In genomic region chr1:32886828-32887414, GRCh38 we compare ENCODE assay signal across 2 cellular contexts.
TF ChIP-seq lines count a peak whose summit lies in the region.

No MANE protein-coding gene starts in this region.

TF ChIP-seq in GM12891, 5 proteins besides CTCF, POLR2A, EP300 and RAD21:
- no peak for TF ChIP-seq POLR2AphosphoS5 (IDR thresholded peaks at IDR 0.05; ENCODE audit: low read depth, low read length)
- TF ChIP-seq TAF1 (IDR thresholded peaks at IDR 0.05; ENCODE audit: low read depth, low read length): no peak
TF ChIP-seq in GM12891: peak in this region for 0.

TF ChIP-seq in HepG2, 621 proteins besides CTCF, POLR2A, EP300 and RAD21:
- no peak for TF ChIP-seq DRAP1 (CRISPR knock-in tag; IDR thresholded peaks at IDR 0.05)
- TF ChIP-seq CREBL2 (CRISPR knock-in tag; IDR thresholded peaks at IDR 0.05; ENCODE audit: borderline replicate concordance): 0 out of 2 replicates have a peak, but pooled peaks have one; percentile 15
- 0 out of 2 replicates have a peak, but pooled peaks have one; percentile 10 for TF ChIP-seq ZNF510 (CRISPR knock-in tag; IDR thresholded peaks at IDR 0.05; ENCODE audit: low read depth)
- TF ChIP-seq EHMT2 (IDR thresholded peaks at IDR 0.05; ENCODE audit: borderline replicate concordance, low read depth, low read length): peak; percentile 36
